Comparison of ENCODE assay signal across 8 cellular contexts in the genomic region with DNA sequence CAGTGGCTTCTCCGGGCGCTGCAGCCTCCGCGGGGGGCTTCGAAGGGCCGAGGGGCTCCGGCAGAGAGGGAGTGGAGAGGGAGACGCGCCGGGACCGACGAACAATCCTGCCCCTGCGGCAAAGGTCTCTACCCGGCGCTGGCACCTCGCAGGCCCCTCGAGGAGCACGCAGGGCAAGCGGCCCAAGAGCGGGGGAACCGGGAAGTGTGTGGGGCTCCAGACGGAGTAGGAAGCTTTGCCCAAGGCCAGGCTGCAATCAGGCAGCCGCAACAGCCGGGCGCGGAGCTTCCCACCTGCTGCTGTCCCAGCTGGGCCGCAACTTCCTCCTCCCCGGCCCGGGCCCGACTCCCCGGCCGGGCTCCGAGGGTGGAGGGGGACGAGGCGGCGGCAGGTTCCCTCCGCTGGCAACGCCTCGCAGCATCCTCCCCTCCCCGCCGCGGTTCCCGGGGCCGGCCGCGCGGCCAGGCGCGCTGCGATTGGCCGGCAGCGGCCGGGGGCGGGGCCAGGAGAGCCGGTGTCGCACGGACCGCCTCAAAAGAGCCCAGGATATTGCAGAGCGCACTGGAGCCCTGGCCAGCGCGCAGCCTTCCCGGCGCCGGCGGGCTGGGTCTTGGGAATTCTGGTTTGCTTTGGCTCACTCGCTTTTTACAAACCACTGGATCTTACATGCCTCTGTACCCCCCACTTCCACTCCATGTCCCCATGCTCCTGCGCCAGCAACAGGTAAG. TPM values are rescaled to one million over a fixed set of nuclear protein-coding genes. Genes with fewer than 3 reads are reported as not detected.
A peak's percentile ranks its signal among the peaks of the same experiment; 100 is the strongest.
DNase-seq lines count a peak whose midpoint lies in the region; ATAC-seq lines count a peak whose summit lies in the region.

Gene KCNJ2 (plus strand): TSS at position 554 of the 728 bp plus-strand sequence. CDS start 5,508 bp downstream, outside the sequence.

- no peaks in the 10 kb centered on the region for H3K4me1 ChIP-seq in mesendoderm (ENCODE audit: control insufficient read depth, low read depth, low read length)

- no peak within 1 kb of the TSS for H2AK5ac ChIP-seq in mesendoderm (ENCODE audit: low read length)

- H3K79me1 ChIP-seq in mesendoderm (ENCODE audit: low read length) = no peaks in the 10 kb centered on the region

- H4K8ac ChIP-seq in mesendoderm (ENCODE audit: low read depth, low read length) = no peak within 1 kb of the TSS

- H3K4me2 ChIP-seq in mesendoderm (ENCODE audit: low read length) = peak within 1 kb of the TSS; percentile 95

- peak within 1 kb of the TSS; percentile 63 for H3K4me3 ChIP-seq in mesendoderm (ENCODE audit: low read length)

- no peak within 1 kb of the TSS for H2BK5ac ChIP-seq in mesendoderm (ENCODE audit: low read length)

- H3K27me3 ChIP-seq in mesendoderm (ENCODE audit: insufficient read depth, low read length, poor library complexity) = peaks cover 6% of the 10 kb centered on the region

- no peak within 1 kb of the TSS for H3K4ac ChIP-seq in mesendoderm (ENCODE audit: low read depth, low read length)

- no peak within 1 kb of the TSS for H2BK120ac ChIP-seq in mesendoderm (ENCODE audit: low read depth, low read length)

- WGBS in mesendoderm (ENCODE audit: extremely low coverage, insufficient coverage, low lambda C conversion rate) = no CpG with 5 or more reads among the region's 67 CpGs

- peak within 1 kb of the TSS; percentile 75 for H3K9ac ChIP-seq in mesendoderm (ENCODE audit: low read length)

- ATAC-seq in GM19035 (IDR thresholded peaks at IDR 0.05; ENCODE audit: unreplicated experiment) = peak; percentile 98
- peak; percentile 97 for ATAC-seq in HG03139 (IDR thresholded peaks at IDR 0.05; ENCODE audit: unreplicated experiment)

- H3K23ac ChIP-seq in mesendoderm (ENCODE audit: low read length) = no peak within 1 kb of the TSS

- H3K79me2 ChIP-seq in mesendoderm (ENCODE audit: control insufficient read depth, insufficient read depth, low read length) = no peaks in the 10 kb centered on the region

- H3K18ac ChIP-seq in mesendoderm (ENCODE audit: low read length) = peak within 1 kb of the TSS; percentile 21

- no peaks in the 10 kb centered on the region for H3K36me3 ChIP-seq in mesendoderm (ENCODE audit: control insufficient read depth, insufficient read depth, low read length)

- no peak within 1 kb of the TSS for H4K5ac ChIP-seq in mesendoderm (ENCODE audit: low read length)

- H2BK15ac ChIP-seq in mesendoderm (replicated peaks; ENCODE audit: low read depth) = no peak within 1 kb of the TSS

- DNase-seq in Ammon's horn (ENCODE audit: low spot score) (peak; percentile 94), NCI-H2227 treated with DMSO at 0.1 percent for 48 hours (lab: John Stamatoyannopoulos, UW) (peak; percentile 47), epidermal melanocyte (ENCODE audit: insufficient read length, low spot score) (peak; percentile 56), mesendoderm (peak; percentile 91)
- DNase-seq in activated CD4-positive, alpha-beta T cell treated with anti-CD3 and anti-CD28 coated beads, Interleukin-2, amount 50 U/mL, for 1 hour = peak; percentile 11
- peak; percentile 31 for DNase-seq in stimulated activated CD8-positive, alpha-beta memory T cell treated with anti-CD3 and anti-CD28 coated beads, Interleukin-4, amount 100 ng/mL, for 24 hours (ENCODE audit: low read depth)

- no peak within 1 kb of the TSS for H3K27ac ChIP-seq in mesendoderm (ENCODE audit: low read depth, low read length)

- peak within 1 kb of the TSS; percentile 81 for H3K56ac ChIP-seq in mesendoderm (ENCODE audit: low read length)

RNA-seq across cellular contexts. Expression of gene KCNJ2, which starts in this region (rescaled TPM):
- polyA plus RNA-seq in mesendoderm (2013, experiment 1 of 2) = 0.29 TPM
- 0.22 TPM for polyA plus RNA-seq in mesendoderm (2013, experiment 2 of 2)

Comparison
In these comparisons a context has a peak if more than half of its experiments do, and no peak if none do; other contexts are left out.
1. DNase-seq: peak in every context shown above with its lines; median percentile 94 in Ammon's horn; 91 in mesendoderm; 56 in epidermal melanocyte; 47 in NCI-H2227 treated with DMSO at 0.1 percent for 48 hours; 31 in stimulated activated CD8-positive, alpha-beta memory T cell treated with anti-CD3 and anti-CD28 coated beads, Interleukin-4, amount 100 ng/mL, for 24 hours; 11 in activated CD4-positive, alpha-beta T cell treated with anti-CD3 and anti-CD28 coated beads, Interleukin-2, amount 50 U/mL, for 1 hour.